In the genomic region with DNA sequence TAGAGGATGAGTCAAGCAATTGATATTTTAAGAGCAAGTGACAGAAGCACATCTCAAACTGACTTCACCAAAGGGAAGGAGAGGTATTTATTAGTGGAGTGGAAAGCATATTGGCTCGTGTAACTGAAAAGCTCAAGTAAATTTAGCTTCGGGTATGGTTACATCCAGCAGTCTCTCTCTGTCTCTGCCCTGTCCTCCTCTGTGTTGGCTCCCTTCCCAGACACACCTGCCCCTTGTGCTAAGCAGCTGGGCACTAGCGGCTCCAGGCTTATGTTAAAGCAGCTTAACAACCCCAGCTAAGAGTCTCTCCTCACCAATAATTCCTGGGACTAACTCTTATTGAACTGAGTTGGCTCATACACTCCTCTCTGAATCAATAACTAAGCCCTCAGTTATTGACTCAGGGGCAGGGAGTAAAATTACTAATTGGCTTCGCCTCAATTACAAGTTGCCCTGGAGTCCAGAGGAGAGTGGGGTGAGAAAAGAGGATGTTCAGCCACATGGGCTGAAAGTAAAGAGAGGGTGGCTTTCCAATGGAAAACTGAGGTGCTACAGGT, we compare ENCODE assay signal across 11 cellular contexts. TPM values are rescaled to one million over a fixed set of nuclear protein-coding genes. Genes with fewer than 3 reads are reported as not detected.
A peak's percentile ranks its signal among the peaks of the same experiment; 100 is the strongest.
DNase-seq lines count a peak whose midpoint lies in the region; ATAC-seq and TF ChIP-seq lines count a peak whose summit lies in the region.
"Had no signal": no experiment of that assay in that cellular context is flagged by ENCODE, and none has a peak within 500 bp of the region (broad histone marks: within the 10 kb centered on the region; RNA-seq: fewer than 3 reads in every experiment).

No MANE protein-coding gene starts in this region.

- H3K4me1 Mint-ChIP-seq in H9 (peaks cover 2 to 5% of the 10 kb centered on the region in 2 experiments; a peak in 3 of 4 replicates), chondrocyte (ENCODE audit: low read depth) (no peaks in the 10 kb centered on the region)

- H3K18ac ChIP-seq in H9 (ENCODE audit: insufficient read length, low read depth, low read length) = no peak overlapping the region

- ATAC-seq in GM18873 (IDR thresholded peaks at IDR 0.05; ENCODE audit: low FRiP score, unreplicated experiment) = no peak

- no peak overlapping the region for H2BK15ac ChIP-seq in H9 (ENCODE audit: low read depth, low read length)

- H2BK5ac ChIP-seq in H9 (ENCODE audit: insufficient read length, low read length) = no peak overlapping the region

- no peak overlapping the region for H2BK12ac ChIP-seq in H9 (ENCODE audit: insufficient read length, low read depth, low read length)

- no peak overlapping the region for H2BK20ac ChIP-seq in H9 (ENCODE audit: low read depth, low read length, poor library complexity, severe bottlenecking)

- TF ChIP-seq CTCF in GM06990 (IDR thresholded peaks at IDR 0.05; ENCODE audit: insufficient read depth, low read length, poor library complexity, severe bottlenecking) = no peak
- TF ChIP-seq CTCF in H9 (conservative IDR thresholded peaks at IDR 0.05) = no peak
- no peak for TF ChIP-seq CTCF in chondrocyte (IDR thresholded peaks at IDR 0.05)

- WGBS in H9 (ENCODE audit: extremely low coverage, insufficient read length, low lambda C conversion rate) = no CpG with 5 or more reads among the region's 4 CpGs

- no peaks in the 10 kb centered on the region for H3K79me1 ChIP-seq in H9 (ENCODE audit: insufficient read depth, low read depth, low read length, poor library complexity, severe bottlenecking)

- no peak overlapping the region for H2AFZ ChIP-seq in H9 (ENCODE audit: low read length)

- no peak overlapping the region for H3K4ac ChIP-seq in H9 (ENCODE audit: low read depth, low read length)

- peak overlapping the region; percentile 19 for H2BK120ac ChIP-seq in H9 (ENCODE audit: low read depth, low read length, poor library complexity, severe bottlenecking)

- no peak overlapping the region for H4K8ac ChIP-seq in H9 (replicated peaks; ENCODE audit: insufficient read length, low read depth, low read length)

- H3K23me2 ChIP-seq in H9 (ENCODE audit: insufficient read length, low read depth, low read length, poor library complexity, severe bottlenecking) = no peaks in the 10 kb centered on the region

- H3K9me3 Mint-ChIP-seq in H9 = peaks cover 3 to 4% of the 10 kb centered on the region in 2 experiments; a peak in 3 of 5 replicates
- peaks cover 6% of the 10 kb centered on the region for H3K9me3 Mint-ChIP-seq in chondrocyte (ENCODE audit: low read depth)

- H3K36me3 Mint-ChIP-seq in H9 (ENCODE audit: insufficient read depth in 1 of 3, low read depth in 3 of 3) (peaks cover 0 to 6% (median 0%) of the 10 kb centered on the region in 3 experiments; a peak in 1 of 7 replicates), chondrocyte (ENCODE audit: low read depth) (no peaks in the 10 kb centered on the region)

- no peak overlapping the region for H3K4me2 ChIP-seq in H9 (ENCODE audit: insufficient read depth, insufficient read length, low read length)

- H3K4me3 ChIP-seq in GM06990 (replicated peaks; ENCODE audit: low read depth, low read length) (no peak overlapping the region), endocrine pancreas (ENCODE audit: control insufficient read depth, insufficient read depth, low read length) (peak overlapping the region; percentile 41)

- no peak overlapping the region for H3K56ac ChIP-seq in H9 (ENCODE audit: insufficient read length, low read depth, low read length)

- no peak overlapping the region for H3K4me3 Mint-ChIP-seq in H9
- H3K4me3 Mint-ChIP-seq in chondrocyte (ENCODE audit: unreplicated experiment) = no peak overlapping the region

- no peaks in the 10 kb centered on the region for H3K79me2 ChIP-seq in H9 (ENCODE audit: insufficient read depth, low read length)

- no peaks in the 10 kb centered on the region for H3K36me3 ChIP-seq in GM06990 (ENCODE audit: control insufficient read depth, insufficient read depth, low read length)
- H3K36me3 ChIP-seq in endocrine pancreas (ENCODE audit: control insufficient read depth, insufficient read depth, low read length) = no peaks in the 10 kb centered on the region
- H3K36me3 ChIP-seq: neutrophil had no signal

- intact Hi-C loops in posterior vena cava (cut with DNase I) = no loop called here

- H2AK5ac ChIP-seq in H9 (ENCODE audit: insufficient read length, low read length) = no peak overlapping the region

- H4K91ac ChIP-seq in H9 (ENCODE audit: insufficient read length, low read depth, low read length) = no peak overlapping the region

- H3T11ph ChIP-seq in H9 (ENCODE audit: low read length) = no peak overlapping the region

- H3K9me3 ChIP-seq in H9 (ENCODE audit: control insufficient read depth, low read depth, low read length) (no peaks in the 10 kb centered on the region), endocrine pancreas (ENCODE audit: control insufficient read depth, low read length) (no peaks in the 10 kb centered on the region)
- H3K9me3 ChIP-seq: neutrophil had no signal

- H3K9ac ChIP-seq in H9 (ENCODE audit: extremely low read depth, insufficient read length, low read length) = no peak overlapping the region
- no peak overlapping the region for H3K9ac ChIP-seq in endocrine pancreas (ENCODE audit: control insufficient read depth, insufficient read depth, low read length)

- DNase-seq in GM06990 (ENCODE audit: extremely low read depth, insufficient read length) (peak; percentile 44), H9 (no peak), NCI-H146 (lab: John Stamatoyannopoulos, UW) (peak; percentile 77), chondrocyte (ENCODE audit: low spot score) (no peak), posterior vena cava (ENCODE audit: low spot score) (no peak), middle frontal gyrus (ENCODE audit: extremely low spot score, low spot score) (no peak)
- DNase-seq: Right ventricle myocardium superior had no signal

- H3K27me3 ChIP-seq in GM06990 (replicated peaks; ENCODE audit: control insufficient read depth, insufficient read depth, low read length) (no peaks in the 10 kb centered on the region), H9 (ENCODE audit: insufficient read depth, low read length) (no peaks in the 10 kb centered on the region), endocrine pancreas (ENCODE audit: control insufficient read depth, insufficient read depth, low read length) (no peaks in the 10 kb centered on the region)
- H3K27me3 ChIP-seq: neutrophil had no signal

- H3K4me1 ChIP-seq in H9 (ENCODE audit: insufficient read depth, low read length) = no peaks in the 10 kb centered on the region
- no peaks in the 10 kb centered on the region for H3K4me1 ChIP-seq in endocrine pancreas (ENCODE audit: control insufficient read depth, insufficient read depth, low read length)

- H3K27me3 Mint-ChIP-seq in H9 (ENCODE audit: low read depth) (peaks cover 2% of the 10 kb centered on the region), chondrocyte (ENCODE audit: low read depth) (peaks cover 25% of the 10 kb centered on the region)

- no peak overlapping the region for H3K23ac ChIP-seq in H9 (ENCODE audit: insufficient read length, low read depth, low read length)

- no peak overlapping the region for H3K14ac ChIP-seq in H9 (ENCODE audit: insufficient read depth, low read length)

- no peak overlapping the region for H3K27ac Mint-ChIP-seq in H9
- H3K27ac Mint-ChIP-seq in chondrocyte (ENCODE audit: unreplicated experiment) = no peak overlapping the region

- no peak overlapping the region for H4K5ac ChIP-seq in H9 (ENCODE audit: insufficient read length, low read depth, low read length)

- H4K20me1 ChIP-seq in H9 (ENCODE audit: control insufficient read depth, insufficient read depth, insufficient read length) = no peaks in the 10 kb centered on the region

- H3K27ac ChIP-seq in H9 (ENCODE audit: insufficient read length, low read depth, low read length) = no peak overlapping the region
- H3K27ac ChIP-seq: HL-60, neutrophil had no signal

RNA-seq across cellular contexts. Expression of gene SH3BP5, which starts 12.7 kb away (rescaled TPM):
- total RNA-seq in H9 (2021) = 5.5 and 6.8 TPM in 2 replicates
- 12.2 to 13.5 TPM (median 13.3 TPM) in 3 replicates for total RNA-seq in chondrocyte
- 100 to 1,000 TPM in 1 of 2 donors, 10 to 100 TPM in 1; 67.9 to 105 TPM for total RNA-seq in posterior vena cava

Comparison
In these comparisons a context has a peak if more than half of its experiments do, and no peak if none do; other contexts are left out.
1. DNase-seq: peak in GM06990 (single experiment) and NCI-H146 (single experiment); none in H9 (single experiment), chondrocyte (single experiment), posterior vena cava (single experiment) and middle frontal gyrus (single experiment).